In genomic region chr12:24997496-24997895, GRCh38 we compare ENCODE assay signal across 12 cellular contexts. TPM values are rescaled to one million over a fixed set of nuclear protein-coding genes. Genes with fewer than 3 reads are reported as not detected.
DNase-seq lines count a peak whose midpoint lies in the region; ATAC-seq and TF ChIP-seq lines count a peak whose summit lies in the region.
"Had no signal": no experiment of that assay in that cellular context is flagged by ENCODE, and none has a peak within 500 bp of the region (broad histone marks: within the 10 kb centered on the region; RNA-seq: fewer than 3 reads in every experiment).

No MANE protein-coding gene starts in this region.

- no peaks in the 10 kb centered on the region for H3K9me2 ChIP-seq in DOHH2 (replicated peaks; ENCODE audit: control insufficient read depth, low read length)

- H3K27ac ChIP-seq in DOHH2 (ENCODE audit: low read depth, low read length), result peak overlapping the region; percentile 99

- peaks cover 98% of the 10 kb centered on the region for H3K4me1 ChIP-seq in DOHH2 (ENCODE audit: control insufficient read depth, low read length)

- H3K27me3 ChIP-seq in DOHH2 (ENCODE audit: control insufficient read depth, low read length), result no peaks in the 10 kb centered on the region
- H3K27me3 ChIP-seq: heart right ventricle, tibial nerve had no signal

- no peaks in the 10 kb centered on the region for H3K9me3 ChIP-seq in DOHH2 (ENCODE audit: control insufficient read depth, insufficient read depth, low read length)
- H3K9me3 ChIP-seq: heart right ventricle, tibial nerve had no signal

- peaks cover 82% of the 10 kb centered on the region for H3K79me2 ChIP-seq in DOHH2 (ENCODE audit: control insufficient read depth, low read length)

- intact Hi-C loops in Calu3 (cut with micrococcal nuclease; ENCODE audit: unreplicated experiment), result no loop called here

- no peak for TF ChIP-seq CTCF in DOHH2 (IDR thresholded peaks at IDR 0.05; ENCODE audit: low read depth, low read length, poor library complexity, severe bottlenecking)
- TF ChIP-seq CTCF in chondrocyte (IDR thresholded peaks at IDR 0.05), result no peak
- no peak for TF ChIP-seq CTCF in Calu3 (IDR thresholded peaks at IDR 0.05; ENCODE audit: unreplicated experiment)

- H3K4me3 Mint-ChIP-seq in chondrocyte (ENCODE audit: unreplicated experiment), result no peak overlapping the region
- no peak overlapping the region for H3K4me3 Mint-ChIP-seq in Calu3 (ENCODE audit: low read depth, unreplicated experiment)
- H3K4me3 Mint-ChIP-seq: naive thymus-derived CD4-positive, alpha-beta T cell had no signal

- CTCF ChIA-PET in Calu3 (lab: Charles Lee), result no interaction called here

- H4K20me1 ChIP-seq in DOHH2 (ENCODE audit: control insufficient read depth, insufficient read depth, low read depth, low read length), result no peaks in the 10 kb centered on the region

- ATAC-seq in GM21381 (IDR thresholded peaks at IDR 0.05; ENCODE audit: unreplicated experiment) (peak; percentile 12), HG03135 (IDR thresholded peaks at IDR 0.05; ENCODE audit: unreplicated experiment) (peak; percentile 1), HG03097 (IDR thresholded peaks at IDR 0.05; ENCODE audit: low FRiP score, unreplicated experiment) (no peak)

- H3K27me3 Mint-ChIP-seq in chondrocyte (ENCODE audit: low read depth) (no peaks in the 10 kb centered on the region), Calu3 (ENCODE audit: unreplicated experiment) (peaks cover 10% of the 10 kb centered on the region)

- peaks cover 13% of the 10 kb centered on the region for H3K36me3 ChIP-seq in DOHH2 (ENCODE audit: control insufficient read depth, low read length)
- H3K36me3 ChIP-seq: heart right ventricle, tibial nerve had no signal

- DNase-seq in chondrocyte (ENCODE audit: low spot score), result no peak
- DNase-seq in NCI-H187 (lab: John Stamatoyannopoulos, UW), result no peak
- DNase-seq in T-helper 9 cell, result no peak
- DNase-seq in Calu3, result no peak
- DNase-seq: heart right ventricle; naive thymus-derived CD4-positive, alpha-beta T cell; SHP77 had no signal

- H3K9me3 Mint-ChIP-seq in chondrocyte (ENCODE audit: low read depth), result no peaks in the 10 kb centered on the region
- H3K9me3 Mint-ChIP-seq in Calu3 (ENCODE audit: low read depth, unreplicated experiment), result no peaks in the 10 kb centered on the region
- H3K9me3 Mint-ChIP-seq: naive thymus-derived CD4-positive, alpha-beta T cell had no signal

- H3K4me1 Mint-ChIP-seq in chondrocyte (ENCODE audit: low read depth) (peaks cover 38% of the 10 kb centered on the region), Calu3 (ENCODE audit: low read depth, unreplicated experiment) (no peaks in the 10 kb centered on the region)

- BruUV-seq in Calu3 (replicated peaks; lab: Mats Ljungman, UMichigan), result no TSS peak

- peak overlapping the region; percentile 75 for H3K27ac Mint-ChIP-seq in chondrocyte (ENCODE audit: unreplicated experiment)
- no peak overlapping the region for H3K27ac Mint-ChIP-seq in Calu3 (ENCODE audit: unreplicated experiment)

- peak overlapping the region; percentile 75 for H3K4me3 ChIP-seq in DOHH2 (ENCODE audit: low read length)
- H3K4me3 ChIP-seq: heart right ventricle, tibial nerve had no signal

- no peaks in the 10 kb centered on the region for H3K36me3 Mint-ChIP-seq in chondrocyte (ENCODE audit: low read depth)
- H3K36me3 Mint-ChIP-seq in Calu3 (ENCODE audit: insufficient read depth, unreplicated experiment), result no peaks in the 10 kb centered on the region
- H3K36me3 Mint-ChIP-seq: naive thymus-derived CD4-positive, alpha-beta T cell had no signal

- H3K4me2 ChIP-seq in DOHH2 (ENCODE audit: low read length), result peak overlapping the region; percentile 94

- H3F3A ChIP-seq in DOHH2 (ENCODE audit: control insufficient read depth, insufficient read depth), result peaks cover 54% of the 10 kb centered on the region

RNA-seq across cellular contexts. Expression of gene BCAT1, which starts 48.6 kb away (rescaled TPM):
- total RNA-seq in chondrocyte (191 to 246 TPM (median 240 TPM) in 3 replicates), Calu3 (2022) (0.98 and 4.0 TPM in 2 replicates)

Comparison
In these comparisons a context has a peak if more than half of its experiments do, and no peak if none do; other contexts are left out.
1. RNA of gene BCAT1, which starts 48.6 kb away (total RNA-seq): 191 to 246 TPM in chondrocyte; 0.98 to 4.0 TPM in Calu3; every median in the first group is over 10 times any median in the second.